ENCODE assay signal across 24 cellular contexts in the genomic region with DNA sequence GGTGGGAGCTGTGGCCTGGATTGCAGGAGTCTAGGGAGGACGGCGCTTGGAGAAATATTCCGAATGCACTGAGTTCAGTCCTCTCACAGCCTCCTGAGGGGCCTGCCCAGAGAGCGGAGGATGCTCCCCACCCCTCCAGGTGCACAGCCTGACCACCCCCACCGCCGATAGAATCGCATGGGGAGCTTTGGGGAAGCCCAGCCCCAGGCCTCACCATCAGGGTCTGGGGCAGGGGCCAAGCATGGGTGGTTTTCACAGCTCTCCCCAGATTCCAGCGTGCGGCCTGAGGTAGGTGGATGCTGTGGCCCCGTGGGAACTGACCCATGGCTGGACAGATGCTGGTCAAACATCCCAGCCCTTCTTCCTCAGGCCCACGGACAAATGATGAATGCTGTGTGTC.
"Had no signal": no experiment of that assay in that cellular context is flagged by ENCODE, and none has a peak within 500 bp of the region (broad histone marks: within the 10 kb centered on the region; RNA-seq: fewer than 3 reads in every experiment).

No MANE protein-coding gene starts in this region.

- DNase-seq: cerebellar nuclear complex; dermis blood vessel endothelial cell; effector CD4-positive, alpha-beta T cell; effector memory CD4-positive, alpha-beta T cell; foreskin keratinocyte; heart left ventricle; hippocampal formation; kidney glomerular epithelial cell; left colon; left ventricle myocardium inferior; lower lobe of right lung; mesenchymal stem cell; mucosa of descending colon had no signal

- H3K27me3 ChIP-seq: foreskin keratinocyte had no signal

- H3K4me1 Mint-ChIP-seq: mesothelial cell of epicardium had no signal

- H3K27ac ChIP-seq: coronary artery, dorsolateral prefrontal cortex, esophagus muscularis mucosa, foreskin keratinocyte, gastroesophageal sphincter, heart left ventricle, left ventricle myocardium inferior, lower lobe of right lung had no signal

- H3K27ac Mint-ChIP-seq: mesothelial cell of epicardium had no signal

- ATAC-seq: foreskin keratinocyte, gastroesophageal sphincter, heart left ventricle, left colon, left lobe of liver, lower lobe of right lung, mucosa of descending colon had no signal

- H3K36me3 Mint-ChIP-seq: mesothelial cell of epicardium had no signal

- H3K9me3 ChIP-seq: esophagus muscularis mucosa, gastroesophageal sphincter, heart left ventricle, left ventricle myocardium inferior, lower lobe of right lung, mucosa of descending colon had no signal

- H3K36me3 ChIP-seq: esophagus muscularis mucosa, gastroesophageal sphincter, heart left ventricle, left ventricle myocardium inferior, lower lobe of right lung had no signal

- H3K4me3 Mint-ChIP-seq: mesothelial cell of epicardium had no signal

- FAIRE-seq: colon, endothelial cell of umbilical vein, frontal cortex, islet of Langerhans, keratinocyte had no signal

- H3K4me3 ChIP-seq: coronary artery, dorsolateral prefrontal cortex, esophagus muscularis mucosa, gastroesophageal sphincter, heart left ventricle, left ventricle myocardium inferior, lower lobe of right lung, mucosa of descending colon had no signal

- H3K4me1 ChIP-seq: esophagus muscularis mucosa, foreskin keratinocyte, gastroesophageal sphincter, heart left ventricle, left ventricle myocardium inferior, lower lobe of right lung had no signal
